8 cellular contexts compared by ENCODE assay signal in genomic region chr10:62082729-62083412, GRCh38.
DNase-seq lines count a peak whose midpoint lies in the region; ATAC-seq, FAIRE-seq and TF ChIP-seq lines count a peak whose summit lies in the region.

No MANE protein-coding gene starts in this region.

- H3K79me2 ChIP-seq in DOHH2 (ENCODE audit: control insufficient read depth, low read length) = no peaks in the 10 kb centered on the region; the same call in 1 of the 2 replicates
- H3K79me2 ChIP-seq in GM12878 (ENCODE audit: control insufficient read depth, insufficient read depth, low read length) = peaks cover 13% of the 10 kb centered on the region

- H3K9ac ChIP-seq in GM12878 (ENCODE audit: control insufficient read depth, insufficient read depth, low read length) = peak overlapping the region; percentile 66

- TF ChIP-seq EP300 in GM12878 (IDR thresholded peaks at IDR 0.05; ENCODE audit: borderline replicate concordance in 1 of 2, control insufficient read depth in 1 of 2, low read depth in 2 of 2, low read length in 2 of 2) (no peak), suprapubic skin (IDR thresholded peaks at IDR 0.05) (no peak)

- POLR2A ChIA-PET in GM12878 (lab: Charles Lee) = interaction anchor here (0.6 kb wide), 1 partner anchor 23 kb away, joined by 3 read pairs; no protein-coding TSS in a partner anchor

- H3K9me3 ChIP-seq in DOHH2 (ENCODE audit: control insufficient read depth, insufficient read depth, low read length) = no peaks in the 10 kb centered on the region
- H3K9me3 ChIP-seq in GM12878 (replicated peaks; ENCODE audit: control insufficient read depth, insufficient read depth, low read length) = no peaks in the 10 kb centered on the region
- no peaks in the 10 kb centered on the region for H3K9me3 ChIP-seq in left lung
- no peaks in the 10 kb centered on the region for H3K9me3 ChIP-seq in suprapubic skin

- no peak for TF ChIP-seq CTCF in DOHH2 (IDR thresholded peaks at IDR 0.05; ENCODE audit: low read depth, low read length, poor library complexity, severe bottlenecking)
- no peak for TF ChIP-seq CTCF in GM12878 (IDR thresholded peaks at IDR 0.05 in 2 of 3, conservative IDR thresholded peaks at IDR 0.05 in 1 of 3; ENCODE audit: control insufficient read depth in 2 of 3, extremely low read depth in 1 of 3, insufficient read depth in 1 of 3, low read depth in 3 of 3, low read length in 3 of 3)
- no peak for TF ChIP-seq CTCF in left lung (IDR thresholded peaks at IDR 0.05)
- no peak for TF ChIP-seq CTCF in suprapubic skin (IDR thresholded peaks at IDR 0.05)

- CTCF ChIA-PET in GM12878 (lab: Yijun Ruan, JAX) = interaction anchor here (1.0 to 1.6 kb wide), 3 partner anchors 45 to 162 kb away, joined by 4 to 8 read pairs (median 4); no protein-coding TSS in a partner anchor

- H3K27me3 ChIP-seq in DOHH2 (ENCODE audit: control insufficient read depth, low read length) (no peaks in the 10 kb centered on the region), GM12878 (replicated peaks in 1 of 2; ENCODE audit: control insufficient read depth in 2 of 2, insufficient read depth in 2 of 2, low read length in 1 of 2) (no peaks in the 10 kb centered on the region), left lung (no peaks in the 10 kb centered on the region), suprapubic skin (no peaks in the 10 kb centered on the region)

- ATAC-seq in GM21717 (IDR thresholded peaks at IDR 0.05; ENCODE audit: unreplicated experiment) (peak; percentile 33), GM12878 (peak; percentile 77), left lung (peak; percentile 68), HG03097 (IDR thresholded peaks at IDR 0.05; ENCODE audit: low FRiP score, unreplicated experiment) (no peak)

- peaks cover 34% of the 10 kb centered on the region for H3F3A ChIP-seq in DOHH2 (ENCODE audit: control insufficient read depth, insufficient read depth)

- TF ChIP-seq POLR2A in GM12878 (IDR thresholded peaks at IDR 0.05; ENCODE audit: low read depth, low read length) (no peak), suprapubic skin (IDR thresholded peaks at IDR 0.05) (no peak)

- RAD21 ChIA-PET in GM12878 (lab: Charles Lee; ENCODE audit: unreplicated experiment) = interaction anchor here (0.6 to 1.0 kb wide), 4 partner anchors 30 to 1648 kb away, joined by 3 to 4 read pairs (median 4); no protein-coding TSS in a partner anchor

- H3K4me3 ChIP-seq in DOHH2 (ENCODE audit: low read length) = peak overlapping the region; percentile 62
- H3K4me3 ChIP-seq in GM12878 = peak overlapping the region; percentile 29; the same call in 1 of the 2 replicates
- H3K4me3 ChIP-seq in left lung = no peak overlapping the region
- H3K4me3 ChIP-seq in suprapubic skin = peak overlapping the region; percentile 21

- SMC1A ChIA-PET in GM12878 (lab: Charles Lee; ENCODE audit: uncharacterized antibody, unreplicated experiment) = interaction anchor here (0.6 to 1.6 kb wide), 5 partner anchors 9 to 94 kb away, joined by 3 to 4 read pairs (median 3); no protein-coding TSS in a partner anchor

- H2AFZ ChIP-seq in GM12878 (ENCODE audit: control insufficient read depth, low read depth, low read length) = peak overlapping the region; percentile 25

- intact Hi-C loops in GM12878 (cut with micrococcal nuclease; ENCODE audit: unreplicated experiment) (no loop called here), left lung (cut with DNase I) (no loop called here)

- WGBS in GM12878 (ENCODE audit: insufficient coverage, insufficient replicate concordance, low lambda C conversion rate, missing lambda C conversion rate) = 4% methylated on average over 7 of the region's 7 CpGs
- 10% methylated on average over 7 of the region's 7 CpGs for WGBS in suprapubic skin

- in situ Hi-C loops in GM12878 (cut with MboI) = no loop called here

- H3K9me2 ChIP-seq in DOHH2 (replicated peaks; ENCODE audit: control insufficient read depth, low read length) = no peaks in the 10 kb centered on the region

- peak overlapping the region; percentile 92 for H3K27ac ChIP-seq in DOHH2 (ENCODE audit: low read depth, low read length)
- peak overlapping the region; percentile 74 for H3K27ac ChIP-seq in GM12878 (ENCODE audit: control insufficient read depth, insufficient read depth)
- H3K27ac ChIP-seq in left lung = peak overlapping the region; percentile 76 to 79
- peak overlapping the region; percentile 88 for H3K27ac ChIP-seq in suprapubic skin

- FAIRE-seq in GM12878 (lab: Jason Lieb, UNC) = peak; percentile 78

- peaks cover 39% of the 10 kb centered on the region for H3K36me3 ChIP-seq in DOHH2 (ENCODE audit: control insufficient read depth, low read length)
- peaks cover 1 to 9% of the 10 kb centered on the region in 2 experiments; a peak in 3 of 4 replicates for H3K36me3 ChIP-seq in GM12878 (ENCODE audit: control insufficient read depth in 2 of 2, insufficient read depth in 2 of 2, low read length in 1 of 2)
- H3K36me3 ChIP-seq in left lung = peaks cover 0 to 25% of the 10 kb centered on the region in 2 donors
- peaks cover 25% of the 10 kb centered on the region for H3K36me3 ChIP-seq in suprapubic skin

- no TSS peak for BruUV-seq in GM12878 (replicated peaks; lab: Mats Ljungman, UMichigan)

- H3K4me2 ChIP-seq in DOHH2 (ENCODE audit: low read length) = peak overlapping the region; percentile 83
- peak overlapping the region; percentile 83 for H3K4me2 ChIP-seq in GM12878 (ENCODE audit: control insufficient read depth, insufficient read depth)

- H4K20me1 ChIP-seq in DOHH2 (ENCODE audit: control insufficient read depth, insufficient read depth, low read depth, low read length) (no peaks in the 10 kb centered on the region), GM12878 (ENCODE audit: control insufficient read depth, insufficient read depth) (no peaks in the 10 kb centered on the region)

- TF ChIP-seq RAD21 in GM12878 (IDR thresholded peaks at IDR 0.05; ENCODE audit: insufficient read depth, low read depth, low read length) = 0 out of 2 replicates have a peak, but pooled peaks have one; percentile 3

- DNase-seq in NCI-H2227 treated with DMSO at 0.1 percent for 48 hours (lab: John Stamatoyannopoulos, UW) = peak; percentile 67
- DNase-seq in GM12878 (ENCODE audit: low read depth, low spot score) = peak; percentile 51
- no peak for DNase-seq in left lung
- DNase-seq in suprapubic skin (ENCODE audit: low spot score in 2 of 2) = no peak
- DNase-seq in ecto neural progenitor cell (ENCODE audit: low spot score) = no peak

- H3K4me1 ChIP-seq in DOHH2 (ENCODE audit: control insufficient read depth, low read length) = peaks cover 74% of the 10 kb centered on the region
- peaks cover 58% of the 10 kb centered on the region for H3K4me1 ChIP-seq in GM12878 (ENCODE audit: control insufficient read depth, insufficient read depth, low read length)
- peaks cover 28 to 38% of the 10 kb centered on the region in 2 donors for H3K4me1 ChIP-seq in left lung
- peaks cover 54% of the 10 kb centered on the region for H3K4me1 ChIP-seq in suprapubic skin

TF ChIP-seq in GM12878, 131 proteins besides CTCF, POLR2A, EP300 and RAD21 (continues in another document):
- TF ChIP-seq NR2C1 (IDR thresholded peaks at IDR 0.05) = no peak
- TF ChIP-seq STAT1 (conservative IDR thresholded peaks at IDR 0.05) = no peak
- TF ChIP-seq E2F4 (IDR thresholded peaks at IDR 0.05; ENCODE audit: low read depth, low read length) = no peak
- no peak for TF ChIP-seq SKIL (IDR thresholded peaks at IDR 0.05; ENCODE audit: low read depth, poor library complexity, severe bottlenecking)

Comparison
In these comparisons a context has a peak if more than half of its experiments do, and no peak if none do; other contexts are left out.
1. H3K4me3 ChIP-seq: peak in DOHH2 (single experiment), GM12878 (single experiment) and suprapubic skin (single experiment); none in left lung (0 of 2).
2. DNase-seq: peak in NCI-H2227 treated with DMSO at 0.1 percent for 48 hours (single experiment) and GM12878 (single experiment); none in left lung (0 of 2), suprapubic skin (0 of 2) and ecto neural progenitor cell (single experiment).
3. Peak in every context shown above with its lines, with median percentiles within 50 percentile points of each other: H3K27ac ChIP-seq.